9 cellular contexts compared by ENCODE assay signal in genomic region chr2:237874585-237875161, GRCh38. TPM values are rescaled to one million over a fixed set of nuclear protein-coding genes. Genes with fewer than 3 reads are reported as not detected.
DNase-seq lines count a peak whose midpoint lies in the region; ATAC-seq, FAIRE-seq and TF ChIP-seq lines count a peak whose summit lies in the region.
"Had no signal": no experiment of that assay in that cellular context is flagged by ENCODE, and none has a peak within 500 bp of the region (broad histone marks: within the 10 kb centered on the region; RNA-seq: fewer than 3 reads in every experiment).

No MANE protein-coding gene starts in this region.

- H3K4me1 ChIP-seq in kidney (ENCODE audit: control insufficient read depth in 1 of 2, insufficient read depth in 1 of 2, low read depth in 1 of 2, low read length in 2 of 2): no peaks in the 10 kb centered on the region
- H3K4me1 ChIP-seq in upper lobe of right lung: no peaks in the 10 kb centered on the region

- H3K27ac ChIP-seq in kidney (ENCODE audit: low read depth in 2 of 2, low read length in 2 of 2) (no peak overlapping the region), upper lobe of right lung (no peak overlapping the region)
- H3K27ac ChIP-seq: cardiac muscle cell had no signal

- H3K36me3 ChIP-seq in kidney (ENCODE audit: control insufficient read depth in 1 of 2, insufficient read depth in 2 of 2, low read length in 2 of 2) (no peaks in the 10 kb centered on the region), upper lobe of right lung (no peaks in the 10 kb centered on the region)
- H3K36me3 ChIP-seq: cardiac muscle cell had no signal

- DNase-seq in HS-5 (ENCODE audit: low read depth) (peak; percentile 60), astrocyte of the hippocampus (ENCODE audit: low read depth, low spot score) (peak; percentile 81), kidney (peak; percentile 63), upper lobe of right lung (peak; percentile 42), left colon (no peak)
- DNase-seq: GF-D8 had no signal

- no peaks in the 10 kb centered on the region for H3K27me3 ChIP-seq in upper lobe of right lung
- H3K27me3 ChIP-seq: cardiac muscle cell had no signal

- no peak for ATAC-seq in upper lobe of right lung
- ATAC-seq in left colon: no peak
- no peak for ATAC-seq in GM21576 (IDR thresholded peaks at IDR 0.05; ENCODE audit: unreplicated experiment)
- no peak for ATAC-seq in GM19351 (IDR thresholded peaks at IDR 0.05; ENCODE audit: unreplicated experiment)

- H3K4me3 ChIP-seq in kidney (ENCODE audit: low read length in 2 of 2): no peak overlapping the region
- no peak overlapping the region for H3K4me3 ChIP-seq in upper lobe of right lung
- H3K4me3 ChIP-seq: cardiac muscle cell had no signal

- TF ChIP-seq CTCF in kidney (IDR thresholded peaks at IDR 0.05; ENCODE audit: borderline replicate concordance, extremely low read depth, insufficient read depth) (no peak), upper lobe of right lung (IDR thresholded peaks at IDR 0.05) (no peak)

- intact Hi-C loops in kidney (cut with DNase I) (no loop called here), upper lobe of right lung (cut with DNase I) (no loop called here), left colon (cut with DNase I, micrococcal nuclease) (no loop called here)

- no peak overlapping the region for H3K9ac ChIP-seq in kidney (ENCODE audit: low read length in 2 of 2)

- H3K9me3 ChIP-seq in kidney (ENCODE audit: control insufficient read depth in 1 of 2, low read length in 2 of 2) (no peaks in the 10 kb centered on the region), upper lobe of right lung (no peaks in the 10 kb centered on the region)

- FAIRE-seq in kidney (lab: Jason Lieb, UNC): no peak

RNA-seq across cellular contexts. Expression of gene RAMP1, which starts 15.2 kb away (rescaled TPM):
- total RNA-seq in kidney (8.8 TPM), upper lobe of right lung (11.1 TPM), left colon (10 to 100 TPM in 1 of 2 donors, 1 to 10 TPM in 1; 1.8 to 24.8 TPM)
- polyA plus RNA-seq in kidney (ENCODE audit: insufficient read depth, low read depth, low replicate concordance): 17.3 TPM

Comparison
In these comparisons a context has a peak if more than half of its experiments do, and no peak if none do; other contexts are left out.
1. DNase-seq: peak in HS-5 (single experiment), astrocyte of the hippocampus (single experiment), kidney (single experiment) and upper lobe of right lung (single experiment); none in left colon (0 of 2).